8 cellular contexts compared by ENCODE assay signal in genomic region chr3:12841970-12842328, GRCh38. TPM values are rescaled to one million over a fixed set of nuclear protein-coding genes. Genes with fewer than 3 reads are reported as not detected.
DNase-seq lines count a peak whose midpoint lies in the region; ATAC-seq, FAIRE-seq and TF ChIP-seq lines count a peak whose summit lies in the region.

No MANE protein-coding gene starts in this region.

- ATAC-seq in GM19328 (IDR thresholded peaks at IDR 0.05; ENCODE audit: unreplicated experiment) (peak; percentile 3), GM18868 (IDR thresholded peaks at IDR 0.05; ENCODE audit: unreplicated experiment) (no peak), HG03442 (IDR thresholded peaks at IDR 0.05; ENCODE audit: unreplicated experiment) (no peak)

- no peaks in the 10 kb centered on the region for H3K9me2 ChIP-seq in OCI-LY1 (ENCODE audit: low read depth, low read length)

- H3K4me2 ChIP-seq in OCI-LY1 (ENCODE audit: low read length) (peak overlapping the region; percentile 79), skeletal muscle satellite cell (ENCODE audit: low read length) (peak overlapping the region; percentile 96)

- DNase-seq in epithelial cell of proximal tubule (ENCODE audit: low read depth) (no peak), putamen (ENCODE audit: low spot score) (no peak), frontal cortex (ENCODE audit: low spot score in 2 of 2) (no peak)

- no peak; the same call in 1 of the 2 replicates for TF ChIP-seq CTCF in OCI-LY1 (IDR thresholded peaks at IDR 0.05; ENCODE audit: low read length)
- no peak for TF ChIP-seq CTCF in epithelial cell of proximal tubule (conservative IDR thresholded peaks at IDR 0.05; ENCODE audit: low read depth, low read length)

- H3K9me3 ChIP-seq in OCI-LY1 (ENCODE audit: low read length) (0 out of 2 replicates have a peak, but pooled peaks cover 2% of the 10 kb centered on the region), skeletal muscle satellite cell (replicated peaks; ENCODE audit: low read length) (no peaks in the 10 kb centered on the region)

- H3K27ac ChIP-seq in OCI-LY1 (ENCODE audit: low read depth, low read length, poor library complexity, severe bottlenecking), result no peak overlapping the region

- peaks cover 37% of the 10 kb centered on the region for H3K79me2 ChIP-seq in OCI-LY1 (ENCODE audit: insufficient read depth, low read length)

- H2AFZ ChIP-seq in OCI-LY1 (ENCODE audit: low read length), result peak overlapping the region; percentile 17; the same call in 1 of the 2 replicates

- H4K20me1 ChIP-seq in OCI-LY1 (ENCODE audit: insufficient read depth, low read length), result 0 out of 2 replicates have a peak, but pooled peaks cover 3% of the 10 kb centered on the region

- H3K27me3 ChIP-seq in OCI-LY1 (ENCODE audit: insufficient read depth, low read length) (peaks cover 5% of the 10 kb centered on the region; the same call in 1 of the 2 replicates), skeletal muscle satellite cell (ENCODE audit: control insufficient read depth, insufficient read depth, low read length) (no peaks in the 10 kb centered on the region)

- H3F3A ChIP-seq in OCI-LY1 (ENCODE audit: insufficient read depth, low read length), result no peaks in the 10 kb centered on the region

- H3K36me3 ChIP-seq in OCI-LY1 (ENCODE audit: insufficient read depth, low read length) (peaks cover 41% of the 10 kb centered on the region), skeletal muscle satellite cell (ENCODE audit: insufficient read depth, low read length) (peaks cover 40% of the 10 kb centered on the region)

- FAIRE-seq in frontal cortex (lab: Jason Lieb, UNC), result no peak

- H3K4me1 ChIP-seq in OCI-LY1 (ENCODE audit: insufficient read depth, low read length, severe bottlenecking), result peaks cover 32% of the 10 kb centered on the region
- H3K4me1 ChIP-seq in skeletal muscle satellite cell (ENCODE audit: control insufficient read depth, insufficient read depth, low read length), result peaks cover 30% of the 10 kb centered on the region

- peak overlapping the region; percentile 98 for H3K4me3 ChIP-seq in OCI-LY1 (ENCODE audit: low read depth, low read length, poor library complexity, severe bottlenecking)
- H3K4me3 ChIP-seq in epithelial cell of proximal tubule (ENCODE audit: low read depth, low read length), result peak overlapping the region; percentile 88
- H3K4me3 ChIP-seq in skeletal muscle satellite cell (ENCODE audit: low read length), result peak overlapping the region; percentile 37

- H3K9ac ChIP-seq in OCI-LY1 (ENCODE audit: low read length), result no peak overlapping the region; the same call in 1 of the 2 replicates
- H3K9ac ChIP-seq in skeletal muscle satellite cell (ENCODE audit: low read depth, low read length), result peak overlapping the region; percentile 98

RNA-seq across cellular contexts. Expression of gene RPL32, which starts 0.6 kb away (rescaled TPM):
- total RNA-seq in epithelial cell of proximal tubule (1,030 and 1,169 TPM in 2 replicates), frontal cortex (967 TPM)
- 393 and 800 TPM in 2 replicates for total RNA-seq in skeletal muscle satellite cell (2012; rRNA removed)

RNA-seq across cellular contexts. Expression of gene CAND2, which starts 45.5 kb away (rescaled TPM):
- total RNA-seq in epithelial cell of proximal tubule (5.9 and 6.1 TPM in 2 replicates), frontal cortex (11.4 TPM)
- 0.25 and 1.3 TPM in 2 replicates for total RNA-seq in skeletal muscle satellite cell (2012; rRNA removed)

Comparison
In these comparisons a context has a peak if more than half of its experiments do, and no peak if none do; other contexts are left out.
1. H3K4me3 ChIP-seq: peak in every context shown above with its lines; median percentile 98 in OCI-LY1; 88 in epithelial cell of proximal tubule; 37 in skeletal muscle satellite cell.